In the genomic region with DNA sequence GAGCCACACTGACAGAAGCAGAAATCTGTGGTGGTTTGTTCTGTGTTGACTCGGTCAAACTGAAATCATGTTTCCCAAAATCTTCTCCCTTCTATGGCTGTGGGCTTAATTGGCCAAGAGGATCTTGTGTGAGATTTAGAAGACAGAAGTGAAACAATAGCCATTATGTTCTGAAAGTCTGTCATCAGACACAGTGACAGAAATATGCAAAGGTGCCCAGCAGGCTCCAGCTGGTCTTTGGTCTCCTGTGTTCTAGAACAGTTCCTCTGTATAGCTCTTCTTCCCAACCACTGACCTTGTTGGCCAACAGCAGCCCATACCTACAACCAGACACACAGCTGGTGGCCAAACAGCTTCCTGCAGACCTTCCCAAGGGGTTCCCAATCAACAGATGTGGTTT, we compare ENCODE assay signal across 14 cellular contexts. TPM values are rescaled to one million over a fixed set of nuclear protein-coding genes. Genes with fewer than 3 reads are reported as not detected.
A peak's percentile ranks its signal among the peaks of the same experiment; 100 is the strongest.
DNase-seq lines count a peak whose midpoint lies in the region; ATAC-seq and TF ChIP-seq lines count a peak whose summit lies in the region.
"Had no signal": no experiment of that assay in that cellular context is flagged by ENCODE, and none has a peak within 500 bp of the region (broad histone marks: within the 10 kb centered on the region; RNA-seq: fewer than 3 reads in every experiment).

No MANE protein-coding gene starts in this region.

- H3K4me3 Mint-ChIP-seq in activated B cell treated with CpG ODN at 0.5 μM for 24 hours = no peak overlapping the region
- H3K4me3 Mint-ChIP-seq: CD8-positive, alpha-beta T cell; neural progenitor cell had no signal

- peak; percentile 89 for ATAC-seq in GM18519 (IDR thresholded peaks at IDR 0.05; ENCODE audit: low FRiP score, unreplicated experiment)
- peak; percentile 96 for ATAC-seq in GM21528 (IDR thresholded peaks at IDR 0.05; ENCODE audit: low FRiP score, unreplicated experiment)
- ATAC-seq in HG03135 (IDR thresholded peaks at IDR 0.05; ENCODE audit: unreplicated experiment) = peak; percentile 91
- no peak for ATAC-seq in activated B cell treated with CpG ODN at 0.5 μM for 24 hours (ENCODE audit: low read depth)
- no peak for ATAC-seq in left colon
- ATAC-seq: CD8-positive, alpha-beta T cell had no signal

- H3K27ac Mint-ChIP-seq in activated B cell treated with CpG ODN at 0.5 μM for 24 hours = peak overlapping the region; percentile 25
- H3K27ac Mint-ChIP-seq: CD8-positive, alpha-beta T cell; neural progenitor cell had no signal

- H3K4me1 Mint-ChIP-seq in activated B cell treated with CpG ODN at 0.5 μM for 24 hours = peaks cover 21% of the 10 kb centered on the region
- H3K4me1 Mint-ChIP-seq: neural progenitor cell had no signal

- POLR2A ChIA-PET in activated B cell treated with CpG ODN at 0.5 μM for 24 hours (lab: Charles Lee) = no interaction called here

- CTCF ChIA-PET in activated B cell treated with CpG ODN at 0.5 μM for 24 hours (lab: Charles Lee) = no interaction called here

- no peak for DNase-seq in activated B cell treated with CpG ODN at 0.5 μM for 24 hours
- DNase-seq in left colon = no peak
- no peak for DNase-seq in activated CD8-positive, alpha-beta memory T cell treated with anti-CD3 and anti-CD28 coated beads, Interleukin-2, amount 50 U/mL, for 4 hours
- DNase-seq in ACHN = no peak
- no peak for DNase-seq in cerebellar cortex (ENCODE audit: low spot score)
- DNase-seq: activated CD4-positive, alpha-beta T cell treated with anti-CD3 and anti-CD28 coated beads for 1 hour; CD8-positive, alpha-beta T cell; GOT3; NCI-H1048; stimulated activated CD4-positive, alpha-beta T cell treated with anti-CD3 and anti-CD28 coated beads, Interleukin-4, amount 100 ng/mL, for 24 hours had no signal

- intact Hi-C loops in activated B cell treated with CpG ODN at 0.5 μM for 24 hours (cut with micrococcal nuclease) = no loop called here
- intact Hi-C loops in left colon (cut with DNase I, micrococcal nuclease) = no loop called here

- TF ChIP-seq CTCF in activated B cell treated with CpG ODN at 0.5 μM for 24 hours (IDR thresholded peaks at IDR 0.05) = no peak

- in situ Hi-C loops in ACHN (cut with HindIII; ENCODE audit: low pct_ligation_motif_present, low pct_unique_long_range_greater_than_20kb, low sequenced_read_pairs) = no loop called here

- no peaks in the 10 kb centered on the region for H3K27me3 Mint-ChIP-seq in activated B cell treated with CpG ODN at 0.5 μM for 24 hours

- H3K9me3 Mint-ChIP-seq in activated B cell treated with CpG ODN at 0.5 μM for 24 hours = no peaks in the 10 kb centered on the region
- H3K9me3 Mint-ChIP-seq: CD8-positive, alpha-beta T cell; neural progenitor cell had no signal

- H3K36me3 Mint-ChIP-seq in activated B cell treated with CpG ODN at 0.5 μM for 24 hours (ENCODE audit: low read depth) = no peaks in the 10 kb centered on the region
- H3K36me3 Mint-ChIP-seq: CD8-positive, alpha-beta T cell; neural progenitor cell had no signal

RNA-seq across cellular contexts. Expression of gene COCH, which starts 25.0 kb away (rescaled TPM):
- total RNA-seq in activated B cell treated with CpG ODN at 0.5 μM for 24 hours (10.2 and 10.4 TPM in 2 replicates), left colon (1 to 10 TPM; 3.1 to 4.4 TPM)

Comparison
In these comparisons a context has a peak if more than half of its experiments do, and no peak if none do; other contexts are left out.
1. ATAC-seq: peak in GM18519 (single experiment), GM21528 (single experiment) and HG03135 (single experiment); none in activated B cell treated with CpG ODN at 0.5 μM for 24 hours (single experiment) and left colon (single experiment).